In genomic region chr16:711548-712320, GRCh38 we compare ENCODE assay signal across 1 cellular context.
TF ChIP-seq lines count a peak whose summit lies in the region.

No MANE protein-coding gene starts in this region.

TF ChIP-seq in IMR-90, 13 proteins besides CTCF, POLR2A, EP300 and RAD21 (continued from another document):
- TF ChIP-seq MAZ (IDR thresholded peaks at IDR 0.05; ENCODE audit: borderline replicate concordance, low read depth, low read length), result peak; percentile 30; the same call in 1 of the 2 replicates
